In genomic region chr9:72364679-72365524, GRCh38 we compare ENCODE assay signal across 8 cellular contexts. TPM values are rescaled to one million over a fixed set of nuclear protein-coding genes. Genes with fewer than 3 reads are reported as not detected.
A peak's percentile ranks its signal among the peaks of the same experiment; 100 is the strongest.
DNase-seq lines count a peak whose midpoint lies in the region; ATAC-seq and TF ChIP-seq lines count a peak whose summit lies in the region.

Gene ZFAND5, minus strand, starts transcription at chr9:72365208. Its CDS starts 4,430 bp downstream, at chr9:72360778.

- ATAC-seq in CD8-positive, alpha-beta T cell, result peak; percentile 79
- peak; percentile 81 for ATAC-seq in GM19455 (IDR thresholded peaks at IDR 0.05; ENCODE audit: unreplicated experiment)

- POLR2A ChIA-PET in CD8-positive, alpha-beta T cell (lab: Charles Lee), result interaction anchor here (0.6 to 1.6 kb wide), 13 partner anchors 8 to 769 kb away, joined by 3 to 10 read pairs (median 4); partner anchors contain the start of genes ABHD17B and C9orf85

- CTCF ChIA-PET in CD8-positive, alpha-beta T cell (lab: Charles Lee), result interaction anchor here (0.8 to 1.8 kb wide), 4 partner anchors 22 to 227 kb away, joined by 3 to 6 read pairs (median 4); no protein-coding TSS in a partner anchor

- no peaks in the 10 kb centered on the region for H3K27me3 ChIP-seq in CD8-positive, alpha-beta T cell (ENCODE audit: insufficient read depth, low read length)
- no peaks in the 10 kb centered on the region for H3K27me3 ChIP-seq in HL-60 (ENCODE audit: insufficient read depth, poor library complexity, severe bottlenecking)

- peaks cover 41% of the 10 kb centered on the region for H3K4me1 ChIP-seq in CD8-positive, alpha-beta T cell (ENCODE audit: insufficient read depth, low read length)

- peaks cover 7% of the 10 kb centered on the region for H3K36me3 ChIP-seq in CD8-positive, alpha-beta T cell (ENCODE audit: insufficient read depth, low read length)

- intact Hi-C loops in CD8-positive, alpha-beta T cell (cut with DNase I, micrococcal nuclease), result loop anchor here (1.0 to 10.0 kb wide), 12 partner anchors 78 to 1940 kb away; partner anchors contain the start of genes ABHD17B (in 2 of the 2), C9orf85 (in 2 of the 2), CEMIP2 (in 2 of the 2) and ANXA1 (in 1 of the 2)

- no peaks in the 10 kb centered on the region for H3K9me3 ChIP-seq in CD8-positive, alpha-beta T cell (ENCODE audit: low read length)

- H3K4me1 Mint-ChIP-seq in CD8-positive, alpha-beta T cell (ENCODE audit: low read depth), result peaks cover 41% of the 10 kb centered on the region

- H3K36me3 Mint-ChIP-seq in CD8-positive, alpha-beta T cell, result peaks cover 28% of the 10 kb centered on the region

- H3K27ac ChIP-seq in CD8-positive, alpha-beta T cell (ENCODE audit: low read depth, low read length), result peak within 1 kb of the TSS; percentile 95
- peak within 1 kb of the TSS; percentile 92 for H3K27ac ChIP-seq in HL-60 (replicated peaks)

- no peaks in the 10 kb centered on the region for H3K27me3 Mint-ChIP-seq in CD8-positive, alpha-beta T cell (ENCODE audit: low read depth)

- no peaks in the 10 kb centered on the region for H3K9me3 Mint-ChIP-seq in CD8-positive, alpha-beta T cell

- DNase-seq in CD8-positive, alpha-beta T cell, result peak; percentile 86 to 96 (median 92)
- DNase-seq in HL-60 (ENCODE audit: low read depth in 1 of 2, low spot score in 1 of 2) (peak; percentile 90 to 94), NK-92 (lab: John Stamatoyannopoulos, UW; ENCODE audit: unreplicated experiment) (peak; percentile 68), lung microvascular endothelial cell (ENCODE audit: low read depth in 2 of 2) (peak; percentile 98 to 99)
- DNase-seq in activated CD8-positive, alpha-beta memory T cell treated with anti-CD3 and anti-CD28 coated beads for 24 hours, result peak; percentile 96
- DNase-seq in effector CD8-positive, alpha-beta T cell (lab: John Stamatoyannopoulos, UW), result peak; percentile 89
- DNase-seq in stimulated activated CD4-positive, alpha-beta T cell treated with anti-CD3 and anti-CD28 coated beads, TNF-alpha, amount 100 ng/mL, for 48 hours (ENCODE audit: low read depth in 3 of 3), result peak; percentile 86 to 93 (median 87)

- TF ChIP-seq CTCF in CD8-positive, alpha-beta T cell (IDR thresholded peaks at IDR 0.05), result no peak
- no peak for TF ChIP-seq CTCF in HL-60 (IDR thresholded peaks at IDR 0.05; ENCODE audit: insufficient read depth, low read length)

- peak within 1 kb of the TSS; percentile 98 for H3K27ac Mint-ChIP-seq in CD8-positive, alpha-beta T cell

- peak within 1 kb of the TSS; percentile 91 for H3K4me3 Mint-ChIP-seq in CD8-positive, alpha-beta T cell

- H3K4me3 ChIP-seq in CD8-positive, alpha-beta T cell (ENCODE audit: low read depth, low read length), result peak within 1 kb of the TSS; percentile 88
- peak within 1 kb of the TSS; percentile 79 for H3K4me3 ChIP-seq in HL-60 (replicated peaks; ENCODE audit: insufficient read depth, low read length)

RNA-seq across cellular contexts. Expression of gene ZFAND5, which starts in this region (rescaled TPM):
- 100 to 1,000 TPM; 355 to 361 TPM for total RNA-seq in CD8-positive, alpha-beta T cell
- 53.2 and 72.6 TPM in 2 replicates for total RNA-seq in lung microvascular endothelial cell

Comparison
In these comparisons a context has a peak if more than half of its experiments do, and no peak if none do; other contexts are left out.
1. Peak in every context shown above with its lines: DNase-seq, ATAC-seq, H3K4me3 ChIP-seq and H3K27ac ChIP-seq.